Comparison of ENCODE assay signal across 33 cellular contexts in genomic region chr22:35978889-35979288, GRCh38.
"Had no signal": no experiment of that assay in that cellular context is flagged by ENCODE, and none has a peak within 500 bp of the region (broad histone marks: within the 10 kb centered on the region; RNA-seq: fewer than 3 reads in every experiment).

No MANE protein-coding gene starts in this region.

- H3K9me3 Mint-ChIP-seq: activated CD4-positive, alpha-beta T cell treated with anti-CD3 and anti-CD28 coated beads, Interleukin-2, amount 10 ng/mL, durations not matched to agents 24 days and 14 days; activated CD8-positive, alpha-beta T cell treated with anti-CD3 and anti-CD28 coated beads for 36 hours; activated naive CD8-positive, alpha-beta T cell treated with anti-CD3 and anti-CD28 coated beads for 36 hours; activated T-cell treated with anti-CD3 and anti-CD28 coated beads, Interleukin-2, amount 50 U/mL, for 72 hours; activated T-helper 17 cell treated with anti-CD3 and anti-CD28 coated beads, Interleukin-2, amount 50 U/mL, for 72 hours; central memory CD8-positive, alpha-beta T cell; T-helper 1 cell treated with Interleukin-12 subunit alpha and Interleukin-12 subunit beta and Interleukin-4 antibody, amounts not matched to agents 30 μg/mL and 1 μg/mL, for 36 hours; T-helper 2 cell treated with Interferon-gamma antibody and Interleukin-4, amounts not matched to agents 5 μg/mL and 100 μg/mL, for 36 hours had no signal

- H3K9me3 ChIP-seq: MG63 had no signal

- H3K27ac Mint-ChIP-seq: activated CD4-positive, alpha-beta T cell treated with anti-CD3 and anti-CD28 coated beads, Interleukin-2, amount 10 ng/mL, durations not matched to agents 24 days and 14 days; activated CD8-positive, alpha-beta T cell treated with anti-CD3 and anti-CD28 coated beads for 36 hours; activated naive CD8-positive, alpha-beta T cell treated with anti-CD3 and anti-CD28 coated beads for 36 hours; activated T-cell treated with anti-CD3 and anti-CD28 coated beads, Interleukin-2, amount 50 U/mL, for 72 hours; activated T-helper 17 cell treated with anti-CD3 and anti-CD28 coated beads, Interleukin-2, amount 50 U/mL, for 72 hours; T-helper 1 cell treated with Interleukin-12 subunit alpha and Interleukin-12 subunit beta and Interleukin-4 antibody, amounts not matched to agents 30 μg/mL and 1 μg/mL, for 36 hours; T-helper 2 cell treated with Interferon-gamma antibody and Interleukin-4, amounts not matched to agents 5 μg/mL and 100 μg/mL, for 36 hours had no signal

- H3K27ac ChIP-seq: brain microvascular endothelial cell, RWPE1 had no signal

- FAIRE-seq: RCC 7860, TTC549 had no signal

- H3K4me1 Mint-ChIP-seq: activated CD4-positive, alpha-beta T cell treated with anti-CD3 and anti-CD28 coated beads, Interleukin-2, amount 10 ng/mL, durations not matched to agents 24 days and 14 days; activated T-helper 17 cell treated with anti-CD3 and anti-CD28 coated beads, Interleukin-2, amount 50 U/mL, for 72 hours; central memory CD8-positive, alpha-beta T cell had no signal

- H3K4me3 ChIP-seq: MG63 had no signal

- H3K36me3 Mint-ChIP-seq: activated naive CD8-positive, alpha-beta T cell treated with anti-CD3 and anti-CD28 coated beads for 36 hours had no signal

- H3K36me3 ChIP-seq: brain microvascular endothelial cell had no signal

- H3K4me3 Mint-ChIP-seq: activated CD4-positive, alpha-beta T cell treated with anti-CD3 and anti-CD28 coated beads, Interleukin-2, amount 10 ng/mL, durations not matched to agents 24 days and 14 days; activated CD8-positive, alpha-beta T cell treated with anti-CD3 and anti-CD28 coated beads for 36 hours; activated naive CD8-positive, alpha-beta T cell treated with anti-CD3 and anti-CD28 coated beads for 36 hours; activated T-cell treated with anti-CD3 and anti-CD28 coated beads, Interleukin-2, amount 50 U/mL, for 72 hours; activated T-helper 17 cell treated with anti-CD3 and anti-CD28 coated beads, Interleukin-2, amount 50 U/mL, for 72 hours; central memory CD8-positive, alpha-beta T cell; T-helper 1 cell treated with Interleukin-12 subunit alpha and Interleukin-12 subunit beta and Interleukin-4 antibody, amounts not matched to agents 30 μg/mL and 1 μg/mL, for 36 hours; T-helper 2 cell treated with Interferon-gamma antibody and Interleukin-4, amounts not matched to agents 5 μg/mL and 100 μg/mL, for 36 hours had no signal

- H3K27me3 ChIP-seq: brain microvascular endothelial cell, MG63 had no signal

- DNase-seq: activated CD4-positive, alpha-beta T cell treated with anti-CD3 and anti-CD28 coated beads, Interleukin-2, amount 10 ng/mL, durations not matched to agents 24 days and 14 days; activated CD4-positive, alpha-beta T cell treated with anti-CD3 and anti-CD28 coated beads, Interleukin-2, amount 50 U/mL, for 4 hours; activated CD8-positive, alpha-beta T cell treated with anti-CD3 and anti-CD28 coated beads for 36 hours; activated effector memory CD4-positive, alpha-beta T cell treated with anti-CD3 and anti-CD28 coated beads, Interleukin-2, amount 50 U/mL, for 16 hours; activated naive CD4-positive, alpha-beta T cell; activated naive CD4-positive, alpha-beta T cell treated with anti-CD3 and anti-CD28 coated beads, Interleukin-2, amount 50 U/mL, for 16 hours; activated naive CD8-positive, alpha-beta T cell treated with anti-CD3 and anti-CD28 coated beads for 36 hours; activated T-cell treated with anti-CD3 and anti-CD28 coated beads, Interleukin-2, amount 50 U/mL, for 1 hour; activated T-cell treated with anti-CD3 and anti-CD28 coated beads, Interleukin-2, amount 50 U/mL, for 72 hours; amniotic stem cell; aorta; brain microvascular endothelial cell; Karpas-422; MG63; NCI-H1048; NCI-H1105 treated with DMSO at 0.1 percent for 48 hours; NCI-H1436; NCI-H1694; NCI-H1930; NCI-H2081 treated with DMSO at 0.1 percent for 48 hours; NCI-H226; NCI-H524 treated with DMSO at 0.1 percent for 48 hours; NCI-H748 treated with DMSO at 0.1 percent for 48 hours; NK-92 treated with Interleukin-12 subunit alpha and Interleukin-12 subunit beta, amount 100 ng/mL, for 24 hours; PC-3; SIG-M5 had no signal
